Comparison of ENCODE assay signal across 8 cellular contexts in the genomic region with DNA sequence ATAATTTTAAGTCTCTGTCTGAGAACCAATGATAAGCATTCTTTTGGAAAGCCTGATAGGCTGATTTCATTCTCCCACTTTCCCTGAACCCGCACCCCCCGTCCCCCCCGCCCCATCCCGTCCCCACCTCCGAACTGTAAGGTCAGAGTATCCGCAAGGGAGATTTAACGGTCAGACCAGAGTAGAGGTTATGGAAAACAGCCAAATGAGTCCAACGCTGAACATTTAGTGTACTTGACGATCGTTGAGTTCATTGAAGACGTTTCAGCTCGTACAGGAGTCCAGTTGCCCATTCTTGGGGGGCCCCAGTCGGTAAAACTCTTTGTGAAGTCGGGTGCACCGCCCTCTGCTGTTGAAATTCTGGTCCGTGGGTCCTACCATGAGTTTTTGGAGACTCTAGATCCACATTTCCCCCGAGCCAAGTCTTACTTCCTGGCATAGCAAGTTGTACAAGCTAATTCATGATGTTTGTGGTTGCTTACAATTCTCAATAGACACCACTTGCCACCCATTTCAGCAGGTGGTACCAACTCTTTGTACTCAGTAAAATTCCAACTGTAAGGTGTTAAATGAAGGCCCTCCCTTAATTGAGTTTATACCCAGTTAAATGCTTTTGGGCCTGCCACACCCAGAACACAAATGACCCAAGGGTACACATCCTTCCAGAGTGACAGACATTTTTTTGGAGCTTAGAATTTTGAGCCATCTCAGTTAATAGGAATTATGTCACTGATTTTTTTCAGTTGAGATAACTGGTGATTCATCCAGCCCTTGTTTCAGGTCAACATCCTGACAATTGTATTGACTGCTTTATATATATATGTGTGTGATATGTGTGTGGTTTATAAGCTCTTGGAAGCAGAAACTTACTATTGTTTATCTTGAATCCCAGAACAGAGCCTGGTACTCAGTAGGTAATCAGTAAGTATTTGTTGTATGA.
A peak's percentile ranks its signal among the peaks of the same experiment; 100 is the strongest.
DNase-seq lines count a peak whose midpoint lies in the region; ATAC-seq and TF ChIP-seq lines count a peak whose summit lies in the region.

No MANE protein-coding gene starts in this region.

- H3K4me3 ChIP-seq in brain microvascular endothelial cell (ENCODE audit: low read depth, low read length) (peak overlapping the region; percentile 92), iPS-20b (ENCODE audit: low read length) (peak overlapping the region; percentile 91), skeletal muscle cell (ENCODE audit: low read depth, low read length) (peak overlapping the region; percentile 95)

- ATAC-seq in GM21825 (IDR thresholded peaks at IDR 0.05; ENCODE audit: unreplicated experiment) (no peak), GM18502 (IDR thresholded peaks at IDR 0.05; ENCODE audit: poor library complexity, unreplicated experiment) (no peak)

- H3K4me1 ChIP-seq in iPS-20b (ENCODE audit: insufficient read depth, low read length): 0 out of 2 replicates have a peak, but pooled peaks cover 5% of the 10 kb centered on the region

- peaks cover 3% of the 10 kb centered on the region for H3K36me3 ChIP-seq in brain microvascular endothelial cell (replicated peaks)
- H3K36me3 ChIP-seq in iPS-20b (ENCODE audit: insufficient read depth, low read depth, low read length): peaks cover 26% of the 10 kb centered on the region

- TF ChIP-seq CTCF in brain microvascular endothelial cell (IDR thresholded peaks at IDR 0.05; ENCODE audit: low read depth, low read length, missing control alignments): peak; percentile 71

- peak; percentile 21 for DNase-seq in ELF-1 (ENCODE audit: low read depth, low spot score)
- DNase-seq in KBM-7: peak; percentile 66
- peak; percentile 7 for DNase-seq in T-helper 22 cell (ENCODE audit: low read depth)
- peak; percentile 52 for DNase-seq in brain microvascular endothelial cell
- DNase-seq in skeletal muscle cell (ENCODE audit: low read depth): no peak

- no peaks in the 10 kb centered on the region for H3K9me3 ChIP-seq in iPS-20b (ENCODE audit: insufficient read depth, low read depth, low read length)

- peak overlapping the region; percentile 95; the same call in 1 of the 2 replicates for H3K9ac ChIP-seq in iPS-20b (ENCODE audit: low read depth, low read length)

- no peaks in the 10 kb centered on the region for H3K27me3 ChIP-seq in brain microvascular endothelial cell (replicated peaks)
- no peaks in the 10 kb centered on the region for H3K27me3 ChIP-seq in iPS-20b (ENCODE audit: insufficient read depth, low read length)

- in situ Hi-C loops in KBM-7 (cut with MboI; ENCODE audit: low pct_unique_long_range_greater_than_20kb, low sequenced_read_pairs) (no loop called here), brain microvascular endothelial cell (cut with HindIII; ENCODE audit: low pct_ligation_motif_present, low sequenced_read_pairs) (no loop called here)

- H3K27ac ChIP-seq in brain microvascular endothelial cell (peak overlapping the region; percentile 87), iPS-20b (ENCODE audit: low read length) (no peak overlapping the region)
